17 cellular contexts compared by ENCODE assay signal in genomic region chr1:71733121-71733520, GRCh38.
A peak's percentile ranks its signal among the peaks of the same experiment; 100 is the strongest.
DNase-seq lines count a peak whose midpoint lies in the region; ATAC-seq and TF ChIP-seq lines count a peak whose summit lies in the region.
"Had no signal": no experiment of that assay in that cellular context is flagged by ENCODE, and none has a peak within 500 bp of the region (broad histone marks: within the 10 kb centered on the region; RNA-seq: fewer than 3 reads in every experiment).

No MANE protein-coding gene starts in this region.

- H3K4me2 ChIP-seq in BLaER1 (peak overlapping the region; percentile 62), GM23338 (no peak overlapping the region), Loucy (ENCODE audit: low read depth, low read length, poor library complexity, severe bottlenecking) (peak overlapping the region; percentile 6)

- H3K4me3 Mint-ChIP-seq in GM23338: no peak overlapping the region
- H3K4me3 Mint-ChIP-seq in activated T-cell treated with anti-CD3 and anti-CD28 coated beads, Interleukin-2, amount 50 U/mL, for 24 hours: no peak overlapping the region
- H3K4me3 Mint-ChIP-seq: B cell; CD4-positive, alpha-beta memory T cell had no signal

- H3K79me2 ChIP-seq in GM23338 (replicated peaks; ENCODE audit: insufficient read depth): no peaks in the 10 kb centered on the region
- H3K79me2 ChIP-seq in Loucy (ENCODE audit: insufficient read depth, low read length): no peaks in the 10 kb centered on the region

- H3K27me3 ChIP-seq in BLaER1: no peaks in the 10 kb centered on the region
- H3K27me3 ChIP-seq in GM23338 (ENCODE audit: insufficient read depth): no peaks in the 10 kb centered on the region
- H3K27me3 ChIP-seq in Loucy (ENCODE audit: insufficient read depth, low read length, poor library complexity, severe bottlenecking): no peaks in the 10 kb centered on the region
- H3K27me3 ChIP-seq in adipocyte (replicated peaks; ENCODE audit: control insufficient read depth, insufficient read depth, low read length): no peaks in the 10 kb centered on the region
- H3K27me3 ChIP-seq in spleen (replicated peaks in 1 of 7): no peaks in the 10 kb centered on the region

- H3K27ac Mint-ChIP-seq in GM23338: 0 out of 2 replicates have a peak overlapping the region, but pooled peaks have one; percentile 19
- H3K27ac Mint-ChIP-seq in activated T-cell treated with anti-CD3 and anti-CD28 coated beads, Interleukin-2, amount 50 U/mL, for 24 hours: no peak overlapping the region
- H3K27ac Mint-ChIP-seq: B cell; CD4-positive, alpha-beta memory T cell had no signal

- TF ChIP-seq CTCF in GM23338 (conservative IDR thresholded peaks at IDR 0.05; ENCODE audit: low read depth in 2 of 2): no peak
- no peak for TF ChIP-seq CTCF in Loucy (conservative IDR thresholded peaks at IDR 0.05; ENCODE audit: low read length)
- TF ChIP-seq CTCF in spleen (IDR thresholded peaks at IDR 0.05 in 8 of 11, conservative IDR thresholded peaks at IDR 0.05 in 3 of 11): no peak

- H4K20me1 ChIP-seq in BLaER1: no peaks in the 10 kb centered on the region
- no peaks in the 10 kb centered on the region for H4K20me1 ChIP-seq in GM23338 (replicated peaks; ENCODE audit: insufficient read depth)
- H4K20me1 ChIP-seq in Loucy (ENCODE audit: insufficient read depth, low read length, poor library complexity, severe bottlenecking): no peaks in the 10 kb centered on the region

- H3K36me3 ChIP-seq in BLaER1 (no peaks in the 10 kb centered on the region), GM23338 (ENCODE audit: insufficient read depth) (no peaks in the 10 kb centered on the region), Loucy (ENCODE audit: insufficient read depth, low read length) (no peaks in the 10 kb centered on the region), adipocyte (ENCODE audit: control insufficient read depth, insufficient read depth, low read length, severe bottlenecking) (no peaks in the 10 kb centered on the region), spleen (no peaks in the 10 kb centered on the region)

- DNase-seq in GM23338 (ENCODE audit: low spot score): no peak
- DNase-seq in adipocyte (ENCODE audit: low read depth): peak; percentile 51
- no peak for DNase-seq in activated gamma-delta T cell treated with Interleukin-2 at 50 U/mL for 16 hours
- DNase-seq in activated T-cell treated with anti-CD3 and anti-CD28 coated beads, Interleukin-2, amount 50 U/mL, for 24 hours: no peak
- DNase-seq in effector CD4-positive, alpha-beta T cell: no peak
- DNase-seq in spleen: no peak
- DNase-seq: C1 segment of cervical spinal cord; Calu3; CD4-positive, alpha-beta memory T cell; COR-L47; DMS79 treated with DMSO at 0.1 percent for 48 hours; H7; HCEC 1CT had no signal

- H3K9me3 ChIP-seq in BLaER1 (peaks cover 10% of the 10 kb centered on the region; the same call in 1 of the 2 replicates), Loucy (ENCODE audit: insufficient read depth, low read depth, low read length) (no peaks in the 10 kb centered on the region), adipocyte (ENCODE audit: control insufficient read depth, low read length) (no peaks in the 10 kb centered on the region), spleen (no peaks in the 10 kb centered on the region)

- no peaks in the 10 kb centered on the region for H3F3A ChIP-seq in GM23338 (replicated peaks; ENCODE audit: low read depth)
- no peaks in the 10 kb centered on the region for H3F3A ChIP-seq in Loucy (ENCODE audit: low read depth)

- peaks cover 61% of the 10 kb centered on the region for H3K4me1 ChIP-seq in BLaER1
- H3K4me1 ChIP-seq in GM23338 (ENCODE audit: insufficient read depth): peaks cover 16% of the 10 kb centered on the region
- peaks cover 19% of the 10 kb centered on the region for H3K4me1 ChIP-seq in Loucy (ENCODE audit: insufficient read depth, low read length, poor library complexity, severe bottlenecking)
- no peaks in the 10 kb centered on the region for H3K4me1 ChIP-seq in adipocyte (ENCODE audit: control insufficient read depth, insufficient read depth, low read length)
- H3K4me1 ChIP-seq in spleen: no peaks in the 10 kb centered on the region

- H3K4me1 Mint-ChIP-seq in GM23338: peaks cover 37% of the 10 kb centered on the region
- no peaks in the 10 kb centered on the region for H3K4me1 Mint-ChIP-seq in activated T-cell treated with anti-CD3 and anti-CD28 coated beads, Interleukin-2, amount 50 U/mL, for 24 hours (ENCODE audit: low read depth)
- H3K4me1 Mint-ChIP-seq: B cell; CD4-positive, alpha-beta memory T cell had no signal

- 47 to 55% (median 53%) methylated on average over 2 of the region's 2 CpGs for WGBS in spleen, 5 donors

- intact Hi-C loops in spleen (cut with DNase I; ENCODE audit: low total_unique reads): no loop called here

- no peak for ATAC-seq in GM23338

- H3K27ac ChIP-seq in BLaER1 (peak overlapping the region; percentile 71), GM23338 (ENCODE audit: low read depth) (no peak overlapping the region), spleen (no peak overlapping the region)
- H3K27ac ChIP-seq: 22Rv1 had no signal

- H3K9me2 ChIP-seq in GM23338 (ENCODE audit: insufficient read depth): no peaks in the 10 kb centered on the region
- H3K9me2 ChIP-seq in Loucy (replicated peaks; ENCODE audit: low read depth, low read length): no peaks in the 10 kb centered on the region

- H3K9ac ChIP-seq in BLaER1 (no peak overlapping the region), Loucy (ENCODE audit: low read depth, low read length, poor library complexity, severe bottlenecking) (no peak overlapping the region), adipocyte (ENCODE audit: low read length) (no peak overlapping the region)

- H3K36me3 Mint-ChIP-seq in GM23338 (ENCODE audit: low read depth): no peaks in the 10 kb centered on the region
- no peaks in the 10 kb centered on the region for H3K36me3 Mint-ChIP-seq in activated T-cell treated with anti-CD3 and anti-CD28 coated beads, Interleukin-2, amount 50 U/mL, for 24 hours (ENCODE audit: low read depth)
- H3K36me3 Mint-ChIP-seq: CD4-positive, alpha-beta memory T cell had no signal

- H3K4me3 ChIP-seq in BLaER1 (no peak overlapping the region), GM23338 (no peak overlapping the region), Loucy (ENCODE audit: low read length, poor library complexity, severe bottlenecking) (no peak overlapping the region), adipocyte (ENCODE audit: low read length) (no peak overlapping the region), spleen (no peak overlapping the region)

- H2AFZ ChIP-seq in GM23338: no peak overlapping the region
- H2AFZ ChIP-seq in Loucy (ENCODE audit: low read length): no peak overlapping the region

- TF ChIP-seq POLR2A in spleen (IDR thresholded peaks at IDR 0.05): no peak

- no peaks in the 10 kb centered on the region for H3K9me3 Mint-ChIP-seq in GM23338
- H3K9me3 Mint-ChIP-seq in activated T-cell treated with anti-CD3 and anti-CD28 coated beads, Interleukin-2, amount 50 U/mL, for 24 hours: no peaks in the 10 kb centered on the region

- peaks cover 4% of the 10 kb centered on the region for H3K27me3 Mint-ChIP-seq in GM23338 (ENCODE audit: insufficient read depth, low read depth, poor library complexity)
- H3K27me3 Mint-ChIP-seq in activated T-cell treated with anti-CD3 and anti-CD28 coated beads, Interleukin-2, amount 50 U/mL, for 24 hours: no peaks in the 10 kb centered on the region
- H3K27me3 Mint-ChIP-seq: B cell; CD4-positive, alpha-beta memory T cell had no signal

TF ChIP-seq in GM23338, 12 proteins besides CTCF, POLR2A, EP300 and RAD21:
- no peak for TF ChIP-seq JUNB (IDR thresholded peaks at IDR 0.05; ENCODE audit: unreplicated experiment)
